1 cellular context compared by ENCODE assay signal in the genomic region with DNA sequence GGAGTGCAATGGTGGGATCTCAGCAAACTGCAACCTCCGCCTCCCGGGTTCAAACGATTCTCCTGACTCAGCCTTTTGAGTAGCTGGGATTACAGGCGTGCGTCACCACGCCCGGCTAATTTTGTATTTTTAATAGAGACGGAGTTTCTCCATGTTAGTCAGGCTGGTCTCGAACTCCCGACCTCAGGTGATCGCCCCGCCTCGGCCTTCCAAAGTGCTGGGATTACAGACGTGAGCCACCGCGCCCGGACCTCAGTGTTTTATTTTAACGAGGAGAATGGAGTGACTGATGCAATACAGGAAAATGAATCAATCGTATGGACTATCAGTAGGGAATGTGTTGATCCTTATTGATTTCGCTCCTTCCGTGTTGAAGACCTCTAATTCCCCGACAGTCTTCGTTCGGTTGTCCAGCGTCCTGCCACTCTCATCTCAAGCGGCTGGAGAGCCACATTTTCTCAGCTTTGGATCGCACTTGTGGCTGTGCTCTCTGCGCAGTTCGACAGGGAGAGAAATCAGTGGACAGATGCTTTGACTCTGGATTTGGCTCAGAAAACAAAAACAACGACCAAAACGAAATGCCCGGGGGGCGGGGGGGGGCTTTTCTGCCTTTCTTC.
TF ChIP-seq lines count a peak whose summit lies in the region.

No MANE protein-coding gene starts in this region.

TF ChIP-seq in K562, 482 proteins besides CTCF, POLR2A, EP300 and RAD21 (continued from another document and continues in another):
- TF ChIP-seq ZNF707 (CRISPR knock-in tag; conservative IDR thresholded peaks at IDR 0.05) (0 out of 2 replicates have a peak, but pooled peaks have one; percentile 42), CHD4 (IDR thresholded peaks at IDR 0.05; ENCODE audit: insufficient read depth, insufficient replicate concordance, low read depth, low read length, poor library complexity, severe bottlenecking) (no peak), MLX (CRISPR knock-in tag; conservative IDR thresholded peaks at IDR 0.05) (no peak), BRD9 (IDR thresholded peaks at IDR 0.05; ENCODE audit: low read depth, partially characterized antibody) (peak; percentile 70), ADNP (tag; IDR thresholded peaks at IDR 0.05) (peak; percentile 98), FOXP1 (CRISPR knock-in tag; IDR thresholded peaks at IDR 0.05) (peak; percentile 64; the same call in 1 of the 2 replicates), SMAD4 (CRISPR knock-in tag; conservative IDR thresholded peaks at IDR 0.05) (peak; percentile 75), ARID3B (CRISPR knock-in tag; IDR thresholded peaks at IDR 0.05; ENCODE audit: borderline replicate concordance) (no peak), CXXC5 (CRISPR knock-in tag; IDR thresholded peaks at IDR 0.05) (peak; percentile 92), HCFC1 (IDR thresholded peaks at IDR 0.05; ENCODE audit: low read depth, low read length) (peak; percentile 25; the same call in 1 of the 2 replicates), SMARCA4 (IDR thresholded peaks at IDR 0.05) (peak; percentile 54; the same call in 1 of the 2 replicates), ZNF12 (CRISPR knock-in tag; IDR thresholded peaks at IDR 0.05) (no peak), ZNF282 (CRISPR knock-in tag; IDR thresholded peaks at IDR 0.05) (no peak), POLR2G (IDR thresholded peaks at IDR 0.05; ENCODE audit: low read depth, low read length) (peak; percentile 58; the same call in 1 of the 2 replicates), HDAC8 (tag; IDR thresholded peaks at IDR 0.05) (no peak), TBP (optimal IDR thresholded peaks at IDR 0.05; ENCODE audit: low read depth, low read length) (peak; percentile 82), TFAP4 (CRISPR knock-in tag; IDR thresholded peaks at IDR 0.05; ENCODE audit: borderline replicate concordance) (0 out of 2 replicates have a peak, but pooled peaks have one; percentile 64), MYC (IDR thresholded peaks at IDR 0.05; ENCODE audit: low read depth, low read length) (peak; percentile 81), MYC (CRISPR knock-in tag; IDR thresholded peaks at IDR 0.05; ENCODE audit: borderline replicate concordance, low read depth) (no peak), ATF7 (IDR thresholded peaks at IDR 0.05) (peak; percentile 88), ZNF449 (CRISPR knock-in tag; IDR thresholded peaks at IDR 0.05) (0 out of 2 replicates have a peak, but pooled peaks have one; percentile 20), GABPB1 (CRISPR knock-in tag; IDR thresholded peaks at IDR 0.05) (0 out of 2 replicates have a peak, but pooled peaks have one; percentile 19), PKNOX1 (IDR thresholded peaks at IDR 0.05) (peak; percentile 44; the same call in 1 of the 2 replicates), ZNF143 (CRISPR knock-in tag; IDR thresholded peaks at IDR 0.05) (no peak), MAFF (IDR thresholded peaks at IDR 0.05; ENCODE audit: low read length) (peak; percentile 88), ZNF583 (CRISPR knock-in tag; IDR thresholded peaks at IDR 0.05) (peak; percentile 48; the same call in 1 of the 2 replicates), ZNF217 (CRISPR knock-in tag; IDR thresholded peaks at IDR 0.05) (no peak), NFE2 (IDR thresholded peaks at IDR 0.05; ENCODE audit: low read depth) (peak; percentile 43), ZSCAN32 (CRISPR knock-in tag; IDR thresholded peaks at IDR 0.05) (peak; percentile 83), FOXM1 (IDR thresholded peaks at IDR 0.05; ENCODE audit: low read depth) (peak; percentile 6; the same call in 1 of the 2 replicates), FOXM1 (CRISPR knock-in tag; IDR thresholded peaks at IDR 0.05; ENCODE audit: low read depth) (no peak), RBBP5 (IDR thresholded peaks at IDR 0.05; ENCODE audit: borderline replicate concordance, insufficient read depth, low read length, poor library complexity, severe bottlenecking) (peak; percentile 29), SREBF1 (IDR thresholded peaks at IDR 0.05; ENCODE audit: borderline replicate concordance, low read depth, low read length) (no peak), CHD1 (IDR thresholded peaks at IDR 0.05; ENCODE audit: low read length) (peak; percentile 73), NFIC (IDR thresholded peaks at IDR 0.05) (peak; percentile 68), MEF2D (tag; conservative IDR thresholded peaks at IDR 0.05; ENCODE audit: low read depth) (peak; percentile 57), ZKSCAN8 (CRISPR knock-in tag; IDR thresholded peaks at IDR 0.05) (no peak), CBX5 (IDR thresholded peaks at IDR 0.05; ENCODE audit: borderline replicate concordance, low read depth) (no peak), CCAR2 (IDR thresholded peaks at IDR 0.05; ENCODE audit: low read depth, low read length) (no peak), BHLHE40 (IDR thresholded peaks at IDR 0.05; ENCODE audit: low read length) (peak; percentile 22; the same call in 1 of the 2 replicates), JUN (IDR thresholded peaks at IDR 0.05; ENCODE audit: borderline replicate concordance, low read depth, low read length) (0 out of 2 replicates have a peak, but pooled peaks have one; percentile 47), JUN (CRISPR knock-in tag; IDR thresholded peaks at IDR 0.05; ENCODE audit: borderline replicate concordance) (no peak), HDAC3 (IDR thresholded peaks at IDR 0.05; ENCODE audit: borderline replicate concordance, partially characterized antibody) (peak; percentile 63), TOE1 (IDR thresholded peaks at IDR 0.05; ENCODE audit: borderline replicate concordance) (peak; percentile 65), TOE1 (CRISPR knock-in tag; IDR thresholded peaks at IDR 0.05; ENCODE audit: borderline replicate concordance, low read depth) (no peak), TRIM28 (IDR thresholded peaks at IDR 0.05) (peak; percentile 79), SETDB1 (IDR thresholded peaks at IDR 0.05; ENCODE audit: low read length) (peak; percentile 69), NCOA1 (IDR thresholded peaks at IDR 0.05; ENCODE audit: low read depth) (no peak), ZBTB17 (CRISPR knock-in tag; IDR thresholded peaks at IDR 0.05) (peak; percentile 84), ELF1 (tag; IDR thresholded peaks at IDR 0.05) (peak; percentile 61), ARNT (IDR thresholded peaks at IDR 0.05) (peak; percentile 1 to 65; a peak in 2 of 4 replicates)
- TF ChIP-seq, protein P1, sequence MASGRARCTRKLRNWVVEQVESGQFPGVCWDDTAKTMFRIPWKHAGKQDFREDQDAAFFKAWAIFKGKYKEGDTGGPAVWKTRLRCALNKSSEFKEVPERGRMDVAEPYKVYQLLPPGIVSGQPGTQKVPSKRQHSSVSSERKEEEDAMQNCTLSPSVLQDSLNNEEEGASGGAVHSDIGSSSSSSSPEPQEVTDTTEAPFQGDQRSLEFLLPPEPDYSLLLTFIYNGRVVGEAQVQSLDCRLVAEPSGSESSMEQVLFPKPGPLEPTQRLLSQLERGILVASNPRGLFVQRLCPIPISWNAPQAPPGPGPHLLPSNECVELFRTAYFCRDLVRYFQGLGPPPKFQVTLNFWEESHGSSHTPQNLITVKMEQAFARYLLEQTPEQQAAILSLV (tag; IDR thresholded peaks at IDR 0.05): peak; percentile 83
- TF ChIP-seq, protein P2, sequence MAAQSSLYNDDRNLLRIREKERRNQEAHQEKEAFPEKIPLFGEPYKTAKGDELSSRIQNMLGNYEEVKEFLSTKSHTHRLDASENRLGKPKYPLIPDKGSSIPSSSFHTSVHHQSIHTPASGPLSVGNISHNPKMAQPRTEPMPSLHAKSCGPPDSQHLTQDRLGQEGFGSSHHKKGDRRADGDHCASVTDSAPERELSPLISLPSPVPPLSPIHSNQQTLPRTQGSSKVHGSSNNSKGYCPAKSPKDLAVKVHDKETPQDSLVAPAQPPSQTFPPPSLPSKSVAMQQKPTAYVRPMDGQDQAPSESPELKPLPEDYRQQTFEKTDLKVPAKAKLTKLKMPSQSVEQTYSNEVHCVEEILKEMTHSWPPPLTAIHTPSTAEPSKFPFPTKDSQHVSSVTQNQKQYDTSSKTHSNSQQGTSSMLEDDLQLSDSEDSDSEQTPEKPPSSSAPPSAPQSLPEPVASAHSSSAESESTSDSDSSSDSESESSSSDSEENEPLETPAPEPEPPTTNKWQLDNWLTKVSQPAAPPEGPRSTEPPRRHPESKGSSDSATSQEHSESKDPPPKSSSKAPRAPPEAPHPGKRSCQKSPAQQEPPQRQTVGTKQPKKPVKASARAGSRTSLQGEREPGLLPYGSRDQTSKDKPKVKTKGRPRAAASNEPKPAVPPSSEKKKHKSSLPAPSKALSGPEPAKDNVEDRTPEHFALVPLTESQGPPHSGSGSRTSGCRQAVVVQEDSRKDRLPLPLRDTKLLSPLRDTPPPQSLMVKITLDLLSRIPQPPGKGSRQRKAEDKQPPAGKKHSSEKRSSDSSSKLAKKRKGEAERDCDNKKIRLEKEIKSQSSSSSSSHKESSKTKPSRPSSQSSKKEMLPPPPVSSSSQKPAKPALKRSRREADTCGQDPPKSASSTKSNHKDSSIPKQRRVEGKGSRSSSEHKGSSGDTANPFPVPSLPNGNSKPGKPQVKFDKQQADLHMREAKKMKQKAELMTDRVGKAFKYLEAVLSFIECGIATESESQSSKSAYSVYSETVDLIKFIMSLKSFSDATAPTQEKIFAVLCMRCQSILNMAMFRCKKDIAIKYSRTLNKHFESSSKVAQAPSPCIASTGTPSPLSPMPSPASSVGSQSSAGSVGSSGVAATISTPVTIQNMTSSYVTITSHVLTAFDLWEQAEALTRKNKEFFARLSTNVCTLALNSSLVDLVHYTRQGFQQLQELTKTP (IDR thresholded peaks at IDR 0.05; ENCODE audit: low read depth in 1 of 2, partially characterized antibody in 2 of 2): peak; percentile 38 to 52
- TF ChIP-seq, protein P3, sequence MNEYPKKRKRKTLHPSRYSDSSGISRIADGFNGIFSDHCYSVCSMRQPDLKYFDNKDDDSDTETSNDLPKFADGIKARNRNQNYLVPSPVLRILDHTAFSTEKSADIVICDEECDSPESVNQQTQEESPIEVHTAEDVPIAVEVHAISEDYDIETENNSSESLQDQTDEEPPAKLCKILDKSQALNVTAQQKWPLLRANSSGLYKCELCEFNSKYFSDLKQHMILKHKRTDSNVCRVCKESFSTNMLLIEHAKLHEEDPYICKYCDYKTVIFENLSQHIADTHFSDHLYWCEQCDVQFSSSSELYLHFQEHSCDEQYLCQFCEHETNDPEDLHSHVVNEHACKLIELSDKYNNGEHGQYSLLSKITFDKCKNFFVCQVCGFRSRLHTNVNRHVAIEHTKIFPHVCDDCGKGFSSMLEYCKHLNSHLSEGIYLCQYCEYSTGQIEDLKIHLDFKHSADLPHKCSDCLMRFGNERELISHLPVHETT (CRISPR knock-in tag; conservative IDR thresholded peaks at IDR 0.05 in 1 of 2, IDR thresholded peaks at IDR 0.05 in 1 of 2): no peak
- TF ChIP-seq, protein P4, sequence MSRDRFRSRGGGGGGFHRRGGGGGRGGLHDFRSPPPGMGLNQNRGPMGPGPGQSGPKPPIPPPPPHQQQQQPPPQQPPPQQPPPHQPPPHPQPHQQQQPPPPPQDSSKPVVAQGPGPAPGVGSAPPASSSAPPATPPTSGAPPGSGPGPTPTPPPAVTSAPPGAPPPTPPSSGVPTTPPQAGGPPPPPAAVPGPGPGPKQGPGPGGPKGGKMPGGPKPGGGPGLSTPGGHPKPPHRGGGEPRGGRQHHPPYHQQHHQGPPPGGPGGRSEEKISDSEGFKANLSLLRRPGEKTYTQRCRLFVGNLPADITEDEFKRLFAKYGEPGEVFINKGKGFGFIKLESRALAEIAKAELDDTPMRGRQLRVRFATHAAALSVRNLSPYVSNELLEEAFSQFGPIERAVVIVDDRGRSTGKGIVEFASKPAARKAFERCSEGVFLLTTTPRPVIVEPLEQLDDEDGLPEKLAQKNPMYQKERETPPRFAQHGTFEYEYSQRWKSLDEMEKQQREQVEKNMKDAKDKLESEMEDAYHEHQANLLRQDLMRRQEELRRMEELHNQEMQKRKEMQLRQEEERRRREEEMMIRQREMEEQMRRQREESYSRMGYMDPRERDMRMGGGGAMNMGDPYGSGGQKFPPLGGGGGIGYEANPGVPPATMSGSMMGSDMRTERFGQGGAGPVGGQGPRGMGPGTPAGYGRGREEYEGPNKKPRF (IDR thresholded peaks at IDR 0.05; ENCODE audit: low read depth, low read length): no peak
